In genomic region chr16:30054959-30055553, GRCh38 we compare ENCODE assay signal across 7 cellular contexts. TPM values are rescaled to one million over a fixed set of nuclear protein-coding genes. Genes with fewer than 3 reads are reported as not detected.
A peak's percentile ranks its signal among the peaks of the same experiment; 100 is the strongest.
DNase-seq lines count a peak whose midpoint lies in the region; ATAC-seq and TF ChIP-seq lines count a peak whose summit lies in the region.

No MANE protein-coding gene starts in this region.

- H3K36me3 Mint-ChIP-seq in activated naive CD4-positive, alpha-beta T cell treated with anti-CD3 and anti-CD28 coated beads for 36 hours (ENCODE audit: low read depth), result no peaks in the 10 kb centered on the region

- no peaks in the 10 kb centered on the region for H3K9me3 Mint-ChIP-seq in activated naive CD4-positive, alpha-beta T cell treated with anti-CD3 and anti-CD28 coated beads for 36 hours

- CTCF ChIA-PET in activated naive CD4-positive, alpha-beta T cell treated with anti-CD3 and anti-CD28 coated beads for 36 hours (lab: Charles Lee), result interaction anchor here (0.6 to 1.8 kb wide), 20 partner anchors 8 to 388 kb away, joined by 3 to 15 read pairs (median 4); partner anchors contain the start of genes GDPD3 and TBX6

- peak overlapping the region; percentile 15 for H3K27ac Mint-ChIP-seq in activated naive CD4-positive, alpha-beta T cell treated with anti-CD3 and anti-CD28 coated beads for 36 hours

- DNase-seq in NCI-H69 (lab: John Stamatoyannopoulos, UW) (peak; percentile 30), left lobe of liver (ENCODE audit: low spot score) (no peak), C1 segment of cervical spinal cord (lab: John Stamatoyannopoulos, UW) (no peak)
- peak; percentile 67 for DNase-seq in activated naive CD4-positive, alpha-beta T cell treated with anti-CD3 and anti-CD28 coated beads for 36 hours

- H3K4me3 Mint-ChIP-seq in activated naive CD4-positive, alpha-beta T cell treated with anti-CD3 and anti-CD28 coated beads for 36 hours, result peak overlapping the region; percentile 48

- no peaks in the 10 kb centered on the region for H3K27me3 Mint-ChIP-seq in activated naive CD4-positive, alpha-beta T cell treated with anti-CD3 and anti-CD28 coated beads for 36 hours (ENCODE audit: low read depth)

- intact Hi-C loops in activated naive CD4-positive, alpha-beta T cell treated with anti-CD3 and anti-CD28 coated beads for 36 hours (cut with micrococcal nuclease), result no loop called here

- H3K4me1 Mint-ChIP-seq in activated naive CD4-positive, alpha-beta T cell treated with anti-CD3 and anti-CD28 coated beads for 36 hours (ENCODE audit: low read depth), result peaks cover 20% of the 10 kb centered on the region

- ATAC-seq in left lobe of liver, result peak; percentile 45
- ATAC-seq in GM19023 (IDR thresholded peaks at IDR 0.05; ENCODE audit: unreplicated experiment), result no peak
- ATAC-seq in GM18873 (IDR thresholded peaks at IDR 0.05; ENCODE audit: low FRiP score, unreplicated experiment), result no peak

- peak; percentile 87 for TF ChIP-seq CTCF in GM12874 (IDR thresholded peaks at IDR 0.05; ENCODE audit: insufficient read depth, low read depth, low read length)

RNA-seq across cellular contexts. Expression of gene ALDOA, which starts 10.5 kb away (rescaled TPM):
- 1,000 to 10,000 TPM; 1,750 to 1,795 TPM for total RNA-seq in activated naive CD4-positive, alpha-beta T cell treated with anti-CD3 and anti-CD28 coated beads for 36 hours
- total RNA-seq in left lobe of liver, result 176 TPM

RNA-seq across cellular contexts. Expression of gene PPP4C, which starts 20.7 kb away (rescaled TPM):
- total RNA-seq in activated naive CD4-positive, alpha-beta T cell treated with anti-CD3 and anti-CD28 coated beads for 36 hours, result 100 to 1,000 TPM; 104 to 105 TPM
- 51.0 TPM for total RNA-seq in left lobe of liver

RNA-seq across cellular contexts. Expression of gene TLCD3B, which starts 24.0 kb away (rescaled TPM):
- 1 to 10 TPM; 4.6 to 6.1 TPM for total RNA-seq in activated naive CD4-positive, alpha-beta T cell treated with anti-CD3 and anti-CD28 coated beads for 36 hours
- 0.13 TPM for total RNA-seq in left lobe of liver

RNA-seq across cellular contexts. Expression of gene C16orf92, which starts 32.1 kb away (rescaled TPM):
- total RNA-seq in activated naive CD4-positive, alpha-beta T cell treated with anti-CD3 and anti-CD28 coated beads for 36 hours, result not detected
- total RNA-seq in left lobe of liver, result not detected

RNA-seq across cellular contexts. Expression of gene TBX6, which starts 36.7 kb away (rescaled TPM):
- 1 to 10 TPM; 3.6 to 4.7 TPM for total RNA-seq in activated naive CD4-positive, alpha-beta T cell treated with anti-CD3 and anti-CD28 coated beads for 36 hours
- 0.86 TPM for total RNA-seq in left lobe of liver

Comparison
In these comparisons a context has a peak if more than half of its experiments do, and no peak if none do; other contexts are left out.
1. DNase-seq: peak in NCI-H69 (single experiment) and activated naive CD4-positive, alpha-beta T cell treated with anti-CD3 and anti-CD28 coated beads for 36 hours (single experiment); none in left lobe of liver (single experiment) and C1 segment of cervical spinal cord (0 of 14).